Comparison of ENCODE assay signal across 19 cellular contexts in the genomic region with DNA sequence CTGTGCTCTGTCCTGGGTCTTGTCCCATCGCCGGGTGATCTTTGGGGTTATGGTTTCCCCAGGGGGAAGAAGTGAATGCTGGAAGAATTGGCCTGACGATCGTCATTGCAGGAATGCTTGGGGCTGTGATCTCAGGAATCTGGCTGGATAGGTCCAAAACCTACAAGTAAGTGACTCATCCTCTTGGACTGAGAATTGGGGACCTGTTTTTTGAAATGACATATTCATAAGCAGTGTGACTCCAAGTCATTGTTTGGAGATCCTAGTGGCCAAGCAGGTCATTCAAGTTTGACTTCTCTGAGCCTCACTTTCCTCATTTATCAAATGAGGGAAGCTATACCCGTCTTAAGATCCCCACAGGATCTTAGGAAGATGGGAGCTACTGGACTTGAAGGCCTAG.
"Had no signal": no experiment of that assay in that cellular context is flagged by ENCODE, and none has a peak within 500 bp of the region (broad histone marks: within the 10 kb centered on the region; RNA-seq: fewer than 3 reads in every experiment).

No MANE protein-coding gene starts in this region.

- DNase-seq: activated CD4-positive, alpha-beta T cell treated with anti-CD3 and anti-CD28 coated beads, Interleukin-2, amount 50 U/mL, for 4 hours; activated CD4-positive, CD25-positive, alpha-beta regulatory T cell treated with anti-CD3 and anti-CD28 coated beads, Interleukin-2, amount 50 U/mL, for 72 hours; activated naive CD4-positive, alpha-beta T cell; activated naive CD8-positive, alpha-beta T cell treated with anti-CD3 and anti-CD28 coated beads, Interleukin-2, amount 10 ng/mL, durations not matched to agents 7 days and 5 days; activated T-cell treated with anti-CD3 and anti-CD28 coated beads for 4 hours; anterior cingulate cortex; brain microvascular endothelial cell; dermis blood vessel endothelial cell; effector memory CD8-positive, alpha-beta T cell; heart left ventricle; mucosa of descending colon; naive thymus-derived CD8-positive, alpha-beta T cell; stimulated activated CD4-positive, alpha-beta T cell treated with anti-CD3 and anti-CD28 coated beads, Interleukin-4, amount 100 ng/mL, for 24 hours; stimulated activated naive CD4-positive, alpha-beta T cell treated with Interleukin-2 at 50 U/mL for 16 hours; upper lobe of left lung had no signal

- H3K27ac Mint-ChIP-seq: activated naive CD8-positive, alpha-beta T cell treated with anti-CD3 and anti-CD28 coated beads, Interleukin-2, amount 10 ng/mL, durations not matched to agents 7 days and 5 days; effector memory CD8-positive, alpha-beta T cell; naive thymus-derived CD8-positive, alpha-beta T cell had no signal

- H3K9me3 Mint-ChIP-seq: activated naive CD8-positive, alpha-beta T cell treated with anti-CD3 and anti-CD28 coated beads, Interleukin-2, amount 10 ng/mL, durations not matched to agents 7 days and 5 days; effector memory CD8-positive, alpha-beta T cell; naive thymus-derived CD8-positive, alpha-beta T cell had no signal

- H3K4me1 Mint-ChIP-seq: activated naive CD8-positive, alpha-beta T cell treated with anti-CD3 and anti-CD28 coated beads, Interleukin-2, amount 10 ng/mL, durations not matched to agents 7 days and 5 days; naive thymus-derived CD8-positive, alpha-beta T cell had no signal

- ATAC-seq: effector memory CD8-positive, alpha-beta T cell; heart left ventricle; left lobe of liver; mucosa of descending colon; naive thymus-derived CD8-positive, alpha-beta T cell had no signal

- H3K27ac ChIP-seq: brain microvascular endothelial cell, epithelial cell of prostate, heart left ventricle, neutrophil, parathyroid adenoma, upper lobe of left lung had no signal

- H3K27me3 Mint-ChIP-seq: activated naive CD8-positive, alpha-beta T cell treated with anti-CD3 and anti-CD28 coated beads, Interleukin-2, amount 10 ng/mL, durations not matched to agents 7 days and 5 days; effector memory CD8-positive, alpha-beta T cell; naive thymus-derived CD8-positive, alpha-beta T cell had no signal

- H3K4me3 Mint-ChIP-seq: activated naive CD8-positive, alpha-beta T cell treated with anti-CD3 and anti-CD28 coated beads, Interleukin-2, amount 10 ng/mL, durations not matched to agents 7 days and 5 days; effector memory CD8-positive, alpha-beta T cell; naive thymus-derived CD8-positive, alpha-beta T cell had no signal

- H3K27me3 ChIP-seq: brain microvascular endothelial cell, heart left ventricle, neutrophil, upper lobe of left lung had no signal

- H3K4me3 ChIP-seq: heart left ventricle, mucosa of descending colon, upper lobe of left lung had no signal

- H3K36me3 ChIP-seq: brain microvascular endothelial cell, neutrophil, upper lobe of left lung had no signal

- H3K9me3 ChIP-seq: heart left ventricle, mucosa of descending colon, neutrophil, upper lobe of left lung had no signal

- H3K4me1 ChIP-seq: parathyroid adenoma, upper lobe of left lung had no signal

- H3K36me3 Mint-ChIP-seq: activated naive CD8-positive, alpha-beta T cell treated with anti-CD3 and anti-CD28 coated beads, Interleukin-2, amount 10 ng/mL, durations not matched to agents 7 days and 5 days; naive thymus-derived CD8-positive, alpha-beta T cell had no signal
